In the genomic region with DNA sequence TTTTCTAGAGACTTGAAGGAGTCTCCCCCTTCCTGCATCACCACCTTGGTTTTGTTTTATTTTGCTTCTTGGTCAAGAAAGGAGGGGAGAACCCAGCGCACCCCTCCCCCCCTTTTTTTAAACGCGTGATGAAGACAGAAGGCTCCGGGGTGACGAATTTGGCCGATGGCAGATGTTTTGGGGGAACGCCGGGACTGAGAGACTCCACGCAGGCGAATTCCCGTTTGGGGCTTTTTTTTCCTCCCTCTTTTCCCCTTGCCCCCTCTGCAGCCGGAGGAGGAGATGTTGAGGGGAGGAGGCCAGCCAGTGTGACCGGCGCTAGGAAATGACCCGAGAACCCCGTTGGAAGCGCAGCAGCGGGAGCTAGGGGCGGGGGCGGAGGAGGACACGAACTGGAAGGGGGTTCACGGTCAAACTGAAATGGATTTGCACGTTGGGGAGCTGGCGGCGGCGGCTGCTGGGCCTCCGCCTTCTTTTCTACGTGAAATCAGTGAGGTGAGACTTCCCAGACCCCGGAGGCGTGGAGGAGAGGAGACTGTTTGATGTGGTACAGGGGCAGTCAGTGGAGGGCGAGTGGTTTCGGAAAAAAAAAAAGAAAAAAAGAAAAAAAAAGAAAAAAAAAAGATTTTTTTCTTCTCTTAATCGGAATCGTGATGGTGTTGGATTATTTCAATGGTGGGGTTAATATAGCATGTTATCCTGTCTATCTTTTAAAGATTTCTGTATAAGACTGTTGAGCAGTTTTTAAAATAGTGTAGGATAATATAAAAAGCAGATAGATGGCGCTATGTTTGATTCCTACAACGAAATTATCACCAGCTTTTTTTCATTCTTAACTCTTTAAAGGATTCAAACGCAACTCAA, we compare ENCODE assay signal across 8 cellular contexts. TPM values are rescaled to one million over a fixed set of nuclear protein-coding genes. Genes with fewer than 3 reads are reported as not detected.
DNase-seq lines count a peak whose midpoint lies in the region.

No MANE protein-coding gene starts in this region.

- peaks cover 30% of the 10 kb centered on the region for H3K4me1 ChIP-seq in Karpas-422 (ENCODE audit: low read length)

- H4K20me1 ChIP-seq in Karpas-422 (ENCODE audit: insufficient read depth, low read depth, low read length), result peaks cover 12% of the 10 kb centered on the region; the same call in 1 of the 2 replicates

- H3K27ac ChIP-seq in Karpas-422 (ENCODE audit: low read length), result no peak overlapping the region

- no peaks in the 10 kb centered on the region for H3K9me3 ChIP-seq in Karpas-422 (ENCODE audit: low read length)

- H3K79me2 ChIP-seq in Karpas-422 (ENCODE audit: low read length), result 0 out of 2 replicates have a peak, but pooled peaks cover 3% of the 10 kb centered on the region

- no peaks in the 10 kb centered on the region for H3K27me3 ChIP-seq in Karpas-422 (ENCODE audit: low read length)

- H2AFZ ChIP-seq in Karpas-422 (ENCODE audit: low read length), result no peak overlapping the region

- H3K4me3 ChIP-seq in Karpas-422 (ENCODE audit: low read length) (peak overlapping the region; percentile 85), skeletal muscle cell (ENCODE audit: low read depth, low read length) (peak overlapping the region; percentile 80)

- no peaks in the 10 kb centered on the region for H3K36me3 ChIP-seq in Karpas-422 (ENCODE audit: insufficient read depth, low read length)

- peak overlapping the region; percentile 83 for H3K9ac ChIP-seq in Karpas-422 (ENCODE audit: low read length)

- DNase-seq in SKM-1 treated with dmso at 0.1 percent for 144 hours (lab: John Stamatoyannopoulos, UW; ENCODE audit: unreplicated experiment) (peak; percentile 21), SKM-1 (lab: John Stamatoyannopoulos, UW; ENCODE audit: unreplicated experiment) (no peak), Karpas-422 (peak; percentile 75), SHP77 treated with DMSO at 0.1 percent for 48 hours (lab: John Stamatoyannopoulos, UW) (peak; percentile 70), iPS-NIHi11 (ENCODE audit: low spot score) (peak; percentile 63), skeletal muscle cell (ENCODE audit: low read depth) (no peak), T-helper 9 cell (no peak)
- peak; percentile 7 for DNase-seq in central memory CD4-positive, alpha-beta T cell

- no peaks in the 10 kb centered on the region for H3K9me2 ChIP-seq in Karpas-422 (replicated peaks; ENCODE audit: insufficient read depth, low read length)

- H3K4me2 ChIP-seq in Karpas-422 (ENCODE audit: low read depth, low read length, poor library complexity, severe bottlenecking), result peak overlapping the region; percentile 80

RNA-seq across cellular contexts. Expression of a gene that starts 3.1 kb away (rescaled TPM):
- total RNA-seq in Karpas-422 (2014; rRNA removed; shearing (Covaris generic); ENCODE audit: low replicate concordance), result 5.0 and 5.3 TPM in 2 replicates

Comparison
In these comparisons a context has a peak if more than half of its experiments do, and no peak if none do; other contexts are left out.
1. DNase-seq: peak in SKM-1 treated with dmso at 0.1 percent for 144 hours (single experiment), Karpas-422 (single experiment), SHP77 treated with DMSO at 0.1 percent for 48 hours (single experiment), central memory CD4-positive, alpha-beta T cell (single experiment) and iPS-NIHi11 (single experiment); none in SKM-1 (single experiment), skeletal muscle cell (single experiment) and T-helper 9 cell (single experiment).